ENCODE assay signal across 1 cellular context in the genomic region with DNA sequence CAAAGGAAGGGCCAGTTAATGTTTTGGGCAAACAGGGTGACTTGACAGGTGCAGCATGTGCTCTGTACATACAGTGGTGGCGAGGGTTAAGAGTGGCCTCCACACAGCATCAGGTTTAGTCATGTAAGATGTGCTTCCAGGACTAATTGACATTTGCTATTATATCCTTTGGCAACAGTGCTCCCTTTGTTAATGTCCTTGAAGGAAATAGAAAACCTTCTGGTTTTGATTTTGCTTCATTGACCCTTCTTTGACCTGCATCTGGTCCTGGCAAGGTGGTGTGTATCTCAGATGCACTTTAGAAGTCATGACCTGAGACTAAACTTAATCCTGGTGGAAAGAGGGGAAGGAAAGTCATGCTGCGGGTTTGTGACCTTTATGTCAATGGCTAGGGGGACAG.
TF ChIP-seq lines count a peak whose summit lies in the region.

No MANE protein-coding gene starts in this region.

TF ChIP-seq in IMR-90, 13 proteins besides CTCF, POLR2A, EP300 and RAD21 (continued from another document):
- TF ChIP-seq, protein P1, sequence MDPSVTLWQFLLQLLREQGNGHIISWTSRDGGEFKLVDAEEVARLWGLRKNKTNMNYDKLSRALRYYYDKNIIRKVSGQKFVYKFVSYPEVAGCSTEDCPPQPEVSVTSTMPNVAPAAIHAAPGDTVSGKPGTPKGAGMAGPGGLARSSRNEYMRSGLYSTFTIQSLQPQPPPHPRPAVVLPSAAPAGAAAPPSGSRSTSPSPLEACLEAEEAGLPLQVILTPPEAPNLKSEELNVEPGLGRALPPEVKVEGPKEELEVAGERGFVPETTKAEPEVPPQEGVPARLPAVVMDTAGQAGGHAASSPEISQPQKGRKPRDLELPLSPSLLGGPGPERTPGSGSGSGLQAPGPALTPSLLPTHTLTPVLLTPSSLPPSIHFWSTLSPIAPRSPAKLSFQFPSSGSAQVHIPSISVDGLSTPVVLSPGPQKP (IDR thresholded peaks at IDR 0.05; ENCODE audit: borderline replicate concordance, low read depth, low read length) = no peak
- no peak for TF ChIP-seq CHD1 (IDR thresholded peaks at IDR 0.05; ENCODE audit: low read depth, low read length)
- TF ChIP-seq MAZ (IDR thresholded peaks at IDR 0.05; ENCODE audit: borderline replicate concordance, low read depth, low read length) = no peak
